ENCODE assay signal across 2 cellular contexts in genomic region chr14:70887207-70888150, GRCh38.
TF ChIP-seq lines count a peak whose summit lies in the region.

No MANE protein-coding gene starts in this region.

TF ChIP-seq in HepG2, 621 proteins besides CTCF, POLR2A, EP300 and RAD21 (continued from another document):
- TF ChIP-seq ZBTB43 (CRISPR knock-in tag; conservative IDR thresholded peaks at IDR 0.05) (no peak), TFAP4 (IDR thresholded peaks at IDR 0.05; ENCODE audit: borderline replicate concordance, low read depth) (no peak), MEIS1 (CRISPR knock-in tag; IDR thresholded peaks at IDR 0.05; ENCODE audit: borderline replicate concordance) (no peak), ZIK1 (CRISPR knock-in tag; IDR thresholded peaks at IDR 0.05; ENCODE audit: borderline replicate concordance, low read depth) (no peak), ZNF251 (CRISPR knock-in tag; IDR thresholded peaks at IDR 0.05) (no peak), NCOA5 (CRISPR knock-in tag; IDR thresholded peaks at IDR 0.05) (no peak), ZNF75D (CRISPR knock-in tag; IDR thresholded peaks at IDR 0.05; ENCODE audit: borderline replicate concordance) (no peak), FOSL2 (CRISPR knock-in tag; IDR thresholded peaks at IDR 0.05) (no peak), ZBTB7B (CRISPR knock-in tag; IDR thresholded peaks at IDR 0.05) (no peak), SMAD9 (CRISPR knock-in tag; IDR thresholded peaks at IDR 0.05) (no peak), ZNF558 (CRISPR knock-in tag; IDR thresholded peaks at IDR 0.05; ENCODE audit: borderline replicate concordance) (no peak), ZSCAN20 (CRISPR knock-in tag; IDR thresholded peaks at IDR 0.05; ENCODE audit: borderline replicate concordance) (no peak)

TF ChIP-seq in HEK293T, 16 proteins besides CTCF, POLR2A, EP300 and RAD21 (continued from another document):
- TF ChIP-seq PKNOX1 (IDR thresholded peaks at IDR 0.05), result no peak
- TF ChIP-seq BHLHE40 (IDR thresholded peaks at IDR 0.05; ENCODE audit: borderline replicate concordance), result no peak
- TF ChIP-seq TARDBP (IDR thresholded peaks at IDR 0.05), result no peak
